Comparison of ENCODE assay signal across 20 cellular contexts in the genomic region with DNA sequence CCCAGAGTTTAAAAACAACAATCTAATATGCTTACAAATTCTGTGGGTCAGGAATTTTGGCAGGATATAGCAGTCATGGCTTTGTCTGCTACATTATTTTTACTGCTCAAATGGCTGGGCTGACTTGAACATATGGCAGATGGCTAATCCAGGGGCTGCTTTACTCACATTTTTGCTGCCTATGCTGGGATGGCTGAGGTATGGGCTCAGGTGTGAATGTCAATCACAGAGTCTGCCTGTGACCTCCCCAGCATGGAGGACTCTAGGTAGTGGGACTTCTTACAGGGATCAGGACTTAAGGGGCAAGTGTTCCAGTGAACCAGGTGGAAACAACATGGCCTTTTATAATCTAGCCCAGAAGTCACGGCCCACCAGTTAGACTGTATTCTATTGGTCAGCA. TPM values are rescaled to one million over a fixed set of nuclear protein-coding genes. Genes with fewer than 3 reads are reported as not detected.
"Had no signal": no experiment of that assay in that cellular context is flagged by ENCODE, and none has a peak within 500 bp of the region (broad histone marks: within the 10 kb centered on the region; RNA-seq: fewer than 3 reads in every experiment).

No MANE protein-coding gene starts in this region.

- DNase-seq: cortex of kidney; gastrocnemius medialis; head of caudate nucleus; left ventricle myocardium superior; lower lobe of right lung; naive thymus-derived CD8-positive, alpha-beta T cell; right lobe of liver; small intestine; stimulated activated CD4-positive, alpha-beta T cell treated with anti-CD3 and anti-CD28 coated beads, Interleukin-1b, Interleukin-23, amount 100 ng/mL, for 48 hours; stimulated activated CD4-positive, alpha-beta T cell treated with anti-CD3 and anti-CD28 coated beads, Interleukin-4, amount 100 ng/mL, for 1 hour; stimulated activated CD8-positive, alpha-beta memory T cell treated with anti-CD3 and anti-CD28 coated beads, Interleukin-4, amount 100 ng/mL, for 48 hours; stimulated activated naive CD4-positive, alpha-beta T cell; stimulated activated naive CD8-positive, alpha-beta T cell treated with anti-CD3 and anti-CD28 coated beads, Interleukin-15, amount 100 ng/mL, for 72 hours; transverse colon had no signal

- H2AFZ ChIP-seq: parathyroid adenoma had no signal

- H3K9me3 ChIP-seq: gastrocnemius medialis, neutrophil, suprapubic skin, vagina had no signal

- H3K4me3 ChIP-seq: gastrocnemius medialis, lower lobe of right lung, right lobe of liver, suprapubic skin, transverse colon, vagina had no signal

- H3K36me3 ChIP-seq: gastrocnemius medialis, lower lobe of right lung, neutrophil, right lobe of liver, suprapubic skin, transverse colon, vagina had no signal

- FAIRE-seq: keratinocyte, small intestine had no signal

- H3K4me1 ChIP-seq: parathyroid adenoma, right lobe of liver had no signal

- ATAC-seq: gastrocnemius medialis; left ventricle myocardium superior; lower lobe of right lung; naive thymus-derived CD8-positive, alpha-beta T cell; right lobe of liver; stimulated activated naive CD8-positive, alpha-beta T cell treated with anti-CD3 and anti-CD28 coated beads, Interleukin-15, amount 100 ng/mL, for 72 hours had no signal

- H3K79me2 ChIP-seq: parathyroid adenoma had no signal

- H3K27ac Mint-ChIP-seq: naive thymus-derived CD8-positive, alpha-beta T cell; progenitor cell of endocrine pancreas; stimulated activated naive CD8-positive, alpha-beta T cell treated with anti-CD3 and anti-CD28 coated beads, Interleukin-15, amount 100 ng/mL, for 72 hours had no signal

- H3K27me3 ChIP-seq: gastrocnemius medialis, neutrophil, right lobe of liver, suprapubic skin, transverse colon, vagina had no signal

- H3K4me3 Mint-ChIP-seq: naive thymus-derived CD8-positive, alpha-beta T cell; stimulated activated naive CD8-positive, alpha-beta T cell treated with anti-CD3 and anti-CD28 coated beads, Interleukin-15, amount 100 ng/mL, for 72 hours had no signal

- H3K9ac ChIP-seq: parathyroid adenoma had no signal

- H3K27ac ChIP-seq: gastrocnemius medialis, lower lobe of right lung, neutrophil, parathyroid adenoma, right lobe of liver, suprapubic skin, transverse colon, vagina had no signal

RNA-seq across cellular contexts. Expression of gene FKBP9, which starts 4.4 kb away (rescaled TPM):
- total RNA-seq: naive thymus-derived CD8-positive, alpha-beta T cell had no signal
